Comparison of ENCODE assay signal across 1 cellular context in the genomic region with DNA sequence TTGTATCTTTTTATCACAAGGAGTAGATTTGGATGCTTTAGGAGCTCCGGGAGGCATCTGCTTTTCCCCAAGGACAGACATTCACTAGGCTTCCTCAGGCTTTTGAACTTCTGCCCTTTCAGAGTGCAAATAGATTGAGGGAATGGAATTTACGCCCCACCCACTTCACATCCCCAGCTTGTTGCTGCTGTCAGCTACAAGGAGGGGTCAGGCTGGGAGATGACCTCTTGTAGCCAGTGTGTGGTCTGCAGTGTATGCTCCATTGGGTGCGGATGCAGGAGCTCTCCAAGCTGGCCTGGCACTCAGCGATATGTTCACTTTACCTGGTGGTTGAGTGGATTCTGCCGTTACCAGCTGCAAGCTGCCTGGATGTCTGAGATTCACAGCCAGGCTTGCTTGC.
TF ChIP-seq lines count a peak whose summit lies in the region.

No MANE protein-coding gene starts in this region.

TF ChIP-seq in H1, 55 proteins besides CTCF, POLR2A, EP300 and RAD21:
- no peak for TF ChIP-seq GTF2F1 (IDR thresholded peaks at IDR 0.05; ENCODE audit: borderline replicate concordance, low read depth, low read length)
- no peak for TF ChIP-seq YY1 (IDR thresholded peaks at IDR 0.05; ENCODE audit: low read depth, low read length)
- TF ChIP-seq SIRT6 (IDR thresholded peaks at IDR 0.05; ENCODE audit: low read length): no peak
- TF ChIP-seq POU5F1 (IDR thresholded peaks at IDR 0.05; ENCODE audit: low read depth, low read length): no peak
- TF ChIP-seq, protein P1, sequence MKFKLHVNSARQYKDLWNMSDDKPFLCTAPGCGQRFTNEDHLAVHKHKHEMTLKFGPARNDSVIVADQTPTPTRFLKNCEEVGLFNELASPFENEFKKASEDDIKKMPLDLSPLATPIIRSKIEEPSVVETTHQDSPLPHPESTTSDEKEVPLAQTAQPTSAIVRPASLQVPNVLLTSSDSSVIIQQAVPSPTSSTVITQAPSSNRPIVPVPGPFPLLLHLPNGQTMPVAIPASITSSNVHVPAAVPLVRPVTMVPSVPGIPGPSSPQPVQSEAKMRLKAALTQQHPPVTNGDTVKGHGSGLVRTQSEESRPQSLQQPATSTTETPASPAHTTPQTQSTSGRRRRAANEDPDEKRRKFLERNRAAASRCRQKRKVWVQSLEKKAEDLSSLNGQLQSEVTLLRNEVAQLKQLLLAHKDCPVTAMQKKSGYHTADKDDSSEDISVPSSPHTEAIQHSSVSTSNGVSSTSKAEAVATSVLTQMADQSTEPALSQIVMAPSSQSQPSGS (IDR thresholded peaks at IDR 0.05; ENCODE audit: low read length): no peak
- TF ChIP-seq JUN (IDR thresholded peaks at IDR 0.05; ENCODE audit: low read depth, low read length): no peak
- TF ChIP-seq MAFK (IDR thresholded peaks at IDR 0.05; ENCODE audit: low read depth, low read length): no peak
- no peak for TF ChIP-seq TEAD4 (IDR thresholded peaks at IDR 0.05; ENCODE audit: low read depth, low read length)
- TF ChIP-seq CREB1 (IDR thresholded peaks at IDR 0.05): no peak
